ENCODE assay signal across 1 cellular context in genomic region chr16:15897834-15898254, GRCh38.
TF ChIP-seq lines count a peak whose summit lies in the region.

No MANE protein-coding gene starts in this region.

TF ChIP-seq in H1, 55 proteins besides CTCF, POLR2A, EP300 and RAD21 (continued from another document):
- TF ChIP-seq ATF2 (IDR thresholded peaks at IDR 0.05; ENCODE audit: low read length) (no peak), ZNF274 (IDR thresholded peaks at IDR 0.05; ENCODE audit: borderline replicate concordance, extremely low read depth, low read length) (no peak), SUZ12 (IDR thresholded peaks at IDR 0.05; ENCODE audit: low read length) (no peak), RBBP5 (IDR thresholded peaks at IDR 0.05; ENCODE audit: borderline replicate concordance, low read depth, low read length) (no peak), TBP (IDR thresholded peaks at IDR 0.05; ENCODE audit: low read depth, low read length) (no peak)
TF ChIP-seq in H1: peak in this region for 1.
